Comparison of ENCODE assay signal across 11 cellular contexts in the genomic region with DNA sequence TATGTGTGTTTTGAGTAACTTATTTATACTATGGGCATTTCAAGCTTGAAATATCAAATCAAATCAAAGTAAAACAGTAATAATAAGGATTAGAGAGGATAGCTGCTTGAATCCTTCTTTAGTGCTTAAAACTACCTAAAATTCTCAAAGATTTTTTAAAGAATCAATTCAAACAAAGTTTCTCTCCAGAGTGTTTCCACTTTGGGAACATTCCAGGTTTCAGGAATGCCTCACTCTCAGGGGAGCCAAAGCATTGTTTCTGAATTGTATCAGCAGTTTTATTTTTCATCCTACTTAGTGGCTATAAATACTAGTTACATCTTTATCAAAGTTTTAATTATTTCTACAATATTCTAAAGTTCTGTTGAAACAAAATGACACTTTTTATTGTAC. TPM values are rescaled to one million over a fixed set of nuclear protein-coding genes. Genes with fewer than 3 reads are reported as not detected.
DNase-seq lines count a peak whose midpoint lies in the region; ATAC-seq and TF ChIP-seq lines count a peak whose summit lies in the region.
"Had no signal": no experiment of that assay in that cellular context is flagged by ENCODE, and none has a peak within 500 bp of the region (broad histone marks: within the 10 kb centered on the region; RNA-seq: fewer than 3 reads in every experiment).

No MANE protein-coding gene starts in this region.

- ATAC-seq in left lung, result peak; percentile 34
- no peak for ATAC-seq in HG03565 (IDR thresholded peaks at IDR 0.05; ENCODE audit: unreplicated experiment)
- ATAC-seq in HG02798 (IDR thresholded peaks at IDR 0.05; ENCODE audit: poor library complexity, unreplicated experiment), result no peak

- H3K36me3 ChIP-seq in HUES6 (ENCODE audit: control insufficient read depth, insufficient read depth, low read length) (no peaks in the 10 kb centered on the region), left lung (no peaks in the 10 kb centered on the region), spleen (no peaks in the 10 kb centered on the region)

- no peak overlapping the region; the same call in 1 of the 2 replicates for H3K27ac ChIP-seq in HUES6 (ENCODE audit: low read depth, low read length)
- H3K27ac ChIP-seq in coronary artery, result peak overlapping the region; percentile 35 to 74
- peak overlapping the region; percentile 76 to 85 for H3K27ac ChIP-seq in left lung
- peak overlapping the region in 7 of 8 donors; percentile 26 to 74 (median 57) for H3K27ac ChIP-seq in spleen

- peaks cover 34% of the 10 kb centered on the region for H3K4me1 ChIP-seq in HUES6 (ENCODE audit: control insufficient read depth, insufficient read depth, low read length)
- peaks cover 0 to 3% of the 10 kb centered on the region in 2 donors for H3K4me1 ChIP-seq in left lung
- no peaks in the 10 kb centered on the region for H3K4me1 ChIP-seq in spleen

- no peak for TF ChIP-seq POLR2A in spleen (IDR thresholded peaks at IDR 0.05)

- TF ChIP-seq CTCF in coronary artery (IDR thresholded peaks at IDR 0.05) (no peak), left lung (IDR thresholded peaks at IDR 0.05) (no peak), spleen (IDR thresholded peaks at IDR 0.05 in 8 of 11, conservative IDR thresholded peaks at IDR 0.05 in 3 of 11) (no peak)

- DNase-seq in coronary artery (ENCODE audit: low spot score) (no peak), left lung (no peak), spleen (no peak), NCI-H1105 treated with DMSO at 0.1 percent for 48 hours (lab: John Stamatoyannopoulos, UW) (no peak)
- DNase-seq in activated naive CD4-positive, alpha-beta T cell (lab: John Stamatoyannopoulos, UW), result no peak
- DNase-seq: DMS 273 treated with DMSO at 0.1 percent for 48 hours, NCI-H524 treated with DMSO at 0.1 percent for 48 hours had no signal

- H3K4me3 ChIP-seq in HUES6 (ENCODE audit: low read depth, low read length) (peak overlapping the region; percentile 48; the same call in 1 of the 2 replicates), coronary artery (peak overlapping the region; percentile 72), left lung (peak overlapping the region; percentile 32 to 39), spleen (peak overlapping the region; percentile 4 to 58 (median 20))

- H3K9me3 ChIP-seq in HUES6 (ENCODE audit: control insufficient read depth, insufficient read depth, low read depth, low read length) (no peaks in the 10 kb centered on the region), left lung (no peaks in the 10 kb centered on the region), spleen (no peaks in the 10 kb centered on the region)

- H3K27me3 ChIP-seq in HUES6 (ENCODE audit: control insufficient read depth, insufficient read depth, low read length), result no peaks in the 10 kb centered on the region
- no peaks in the 10 kb centered on the region for H3K27me3 ChIP-seq in left lung
- no peaks in the 10 kb centered on the region for H3K27me3 ChIP-seq in spleen (replicated peaks in 1 of 7)

- peak overlapping the region; percentile 56 for H3K9ac ChIP-seq in HUES6 (ENCODE audit: low read length)

- intact Hi-C loops in left lung (cut with DNase I) (no loop called here), spleen (cut with DNase I; ENCODE audit: low total_unique reads) (no loop called here)

RNA-seq across cellular contexts. Expression of gene RASSF9, which starts 0.8 kb away (rescaled TPM):
- total RNA-seq in left lung, result 1 to 10 TPM; 8.2 to 8.3 TPM
- total RNA-seq in spleen, result 1 to 10 TPM; 2.6 to 7.6 (median 4.9) TPM
- under 1 TPM; 0.41 to 0.86 (median 0.41) TPM for polyA plus RNA-seq in spleen

RNA-seq across cellular contexts. Expression of gene NTS, which starts 38.7 kb away (rescaled TPM):
- total RNA-seq in left lung (1 to 10 TPM in 1 of 2 donors, under 1 TPM in 1; 0.47 to 5.4 TPM), spleen (1 to 10 TPM in 1 of 7 donors, under 1 TPM in 3, not detected in 3; 0.20 to 1.0 (median 0.41) TPM)
- polyA plus RNA-seq in spleen, result under 1 TPM in 2 of 3 donors, not detected in 1; 0.20 to 0.90 TPM
- total RNA-seq: renal cortical epithelial cell had no signal

Comparison
In these comparisons a context has a peak if more than half of its experiments do, and no peak if none do; other contexts are left out.
1. H3K4me3 ChIP-seq: peak in every context shown above with its lines; median percentile 72 in coronary artery; 48 in HUES6; 36 in left lung; 20 in spleen.